ENCODE assay signal across 13 cellular contexts in genomic region chr13:49858183-49858856, GRCh38.
A peak's percentile ranks its signal among the peaks of the same experiment; 100 is the strongest.
DNase-seq lines count a peak whose midpoint lies in the region; ATAC-seq, FAIRE-seq and TF ChIP-seq lines count a peak whose summit lies in the region.
"Had no signal": no experiment of that assay in that cellular context is flagged by ENCODE, and none has a peak within 500 bp of the region (broad histone marks: within the 10 kb centered on the region; RNA-seq: fewer than 3 reads in every experiment).

No MANE protein-coding gene starts in this region.

- peaks cover 2% of the 10 kb centered on the region for H3K36me3 Mint-ChIP-seq in mesothelial cell of epicardium

- no peak for TF ChIP-seq CTCF in bronchial epithelial cell (IDR thresholded peaks at IDR 0.05; ENCODE audit: insufficient read depth, low read length, severe bottlenecking)
- no peak for TF ChIP-seq CTCF in mesothelial cell of epicardium (IDR thresholded peaks at IDR 0.05; ENCODE audit: unreplicated experiment)

- no peak overlapping the region for H3K4me3 Mint-ChIP-seq in mesothelial cell of epicardium
- H3K4me3 Mint-ChIP-seq: CD4-positive, alpha-beta memory T cell had no signal

- no peaks in the 10 kb centered on the region for H3K27me3 ChIP-seq in bronchial epithelial cell (ENCODE audit: control insufficient read depth, insufficient read depth, low read length)
- H3K27me3 ChIP-seq: testis had no signal

- DNase-seq in ACHN: peak; percentile 25
- peak; percentile 40 for DNase-seq in HuH-7 (ENCODE audit: low spot score)
- peak; percentile 97 for DNase-seq in bronchial epithelial cell (ENCODE audit: low read depth)
- no peak for DNase-seq in mesothelial cell of epicardium (ENCODE audit: low spot score in 2 of 2, unreplicated experiment in 2 of 2)
- no peak for DNase-seq in activated effector memory CD4-positive, alpha-beta T cell treated with anti-CD3 and anti-CD28 coated beads, Interleukin-2, amount 50 U/mL, for 16 hours
- DNase-seq: activated CD8-positive, alpha-beta memory T cell treated with anti-CD3 and anti-CD28 coated beads for 24 hours; CD4-positive, alpha-beta memory T cell; KG1; left colon; testis had no signal

- no peak for ATAC-seq in GM19455 (IDR thresholded peaks at IDR 0.05; ENCODE audit: unreplicated experiment)
- ATAC-seq in HG02884 (IDR thresholded peaks at IDR 0.05; ENCODE audit: unreplicated experiment): no peak
- ATAC-seq in GM19395 (IDR thresholded peaks at IDR 0.05; ENCODE audit: unreplicated experiment): no peak
- ATAC-seq: left colon had no signal

- FAIRE-seq in bronchial epithelial cell (lab: Jason Lieb, UNC): peak; percentile 83

- peaks cover 14% of the 10 kb centered on the region for H3K4me1 Mint-ChIP-seq in mesothelial cell of epicardium
- H3K4me1 Mint-ChIP-seq: CD4-positive, alpha-beta memory T cell had no signal

- peak overlapping the region; percentile 1 for H3K27ac Mint-ChIP-seq in mesothelial cell of epicardium
- H3K27ac Mint-ChIP-seq: CD4-positive, alpha-beta memory T cell had no signal

- H3K9me3 Mint-ChIP-seq in mesothelial cell of epicardium: peaks cover 21% of the 10 kb centered on the region

- in situ Hi-C loops in ACHN (cut with HindIII; ENCODE audit: low pct_ligation_motif_present, low pct_unique_long_range_greater_than_20kb, low sequenced_read_pairs): no loop called here

- H3K27me3 Mint-ChIP-seq in mesothelial cell of epicardium (ENCODE audit: low read depth): no peaks in the 10 kb centered on the region

- no peaks in the 10 kb centered on the region for H3K36me3 ChIP-seq in bronchial epithelial cell (ENCODE audit: control insufficient read depth, insufficient read depth, low read length)

- peak overlapping the region; percentile 20 for H3K4me3 ChIP-seq in bronchial epithelial cell (ENCODE audit: low read depth, low read length)
- H3K4me3 ChIP-seq: testis had no signal

Comparison
In these comparisons a context has a peak if more than half of its experiments do, and no peak if none do; other contexts are left out.
1. DNase-seq: peak in ACHN (single experiment), HuH-7 (single experiment) and bronchial epithelial cell (single experiment); none in mesothelial cell of epicardium (0 of 2) and activated effector memory CD4-positive, alpha-beta T cell treated with anti-CD3 and anti-CD28 coated beads, Interleukin-2, amount 50 U/mL, for 16 hours (single experiment).